20 cellular contexts compared by ENCODE assay signal in the genomic region with DNA sequence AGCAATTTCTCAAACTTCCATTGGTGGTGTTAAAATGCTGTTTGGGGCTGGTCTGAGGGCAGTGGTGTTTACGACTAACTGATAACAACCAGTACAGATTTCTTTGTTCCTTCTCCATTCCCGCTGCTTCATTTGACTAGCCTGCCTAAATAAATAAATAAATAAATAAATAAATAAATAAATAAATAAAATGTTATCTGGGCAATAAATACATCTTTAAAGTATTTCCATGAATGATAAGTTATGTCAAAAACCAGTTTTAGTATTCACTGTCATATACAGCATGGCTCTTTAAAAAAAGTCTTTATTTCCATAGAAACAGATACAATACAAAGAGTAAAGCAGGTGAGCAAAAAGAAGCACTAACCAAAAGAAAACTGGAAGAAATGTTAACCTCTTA.
A peak's percentile ranks its signal among the peaks of the same experiment; 100 is the strongest.
DNase-seq lines count a peak whose midpoint lies in the region; FAIRE-seq and TF ChIP-seq lines count a peak whose summit lies in the region.
"Had no signal": no experiment of that assay in that cellular context is flagged by ENCODE, and none has a peak within 500 bp of the region (broad histone marks: within the 10 kb centered on the region; RNA-seq: fewer than 3 reads in every experiment).

No MANE protein-coding gene starts in this region.

- H2AFZ ChIP-seq in KMS-11 (ENCODE audit: low read depth), result no peak overlapping the region

- no peak overlapping the region for H3K9ac ChIP-seq in KMS-11
- H3K9ac ChIP-seq in mesendoderm (ENCODE audit: low read length), result no peak overlapping the region
- H3K9ac ChIP-seq: BLaER1 treated with 17β-estradiol and CSF1 and Interleukin-3, amounts not matched to agents 10 nM and 100 nM had no signal

- H3K4me2 ChIP-seq in KMS-11 (peak overlapping the region; percentile 64; the same call in 1 of the 2 replicates), mesendoderm (ENCODE audit: low read length) (no peak overlapping the region)
- H3K4me2 ChIP-seq: A549; BLaER1 treated with 17β-estradiol and CSF1 and Interleukin-3, amounts not matched to agents 10 nM and 100 nM had no signal

- no peak overlapping the region for H2AK5ac ChIP-seq in mesendoderm (ENCODE audit: low read length)

- H4K5ac ChIP-seq in mesendoderm (ENCODE audit: low read length), result no peak overlapping the region

- H3K18ac ChIP-seq in mesendoderm (ENCODE audit: low read length), result no peak overlapping the region

- FAIRE-seq in G401.6 (lab: Jason Lieb, UNC), result peak; percentile 11
- FAIRE-seq: A549, D721Med, GM12878, GM12892, GM18507 had no signal

- H3K79me1 ChIP-seq in mesendoderm (ENCODE audit: low read length), result peaks cover under 1% of the 10 kb centered on the region

- H3K27me3 ChIP-seq in KMS-11 (ENCODE audit: insufficient read depth, low read depth) (no peaks in the 10 kb centered on the region), mesendoderm (ENCODE audit: insufficient read depth, low read length, poor library complexity) (no peaks in the 10 kb centered on the region)
- H3K27me3 ChIP-seq: BLaER1 treated with 17β-estradiol and CSF1 and Interleukin-3, amounts not matched to agents 10 nM and 100 nM had no signal

- no peak overlapping the region for H3K27ac ChIP-seq in KMS-11
- no peak overlapping the region for H3K27ac ChIP-seq in mesendoderm (ENCODE audit: low read depth, low read length)
- H3K27ac ChIP-seq: 22Rv1; A549; BLaER1 treated with 17β-estradiol and CSF1 and Interleukin-3, amounts not matched to agents 10 nM and 100 nM; C4-2B had no signal

- no peak overlapping the region for H2BK120ac ChIP-seq in mesendoderm (ENCODE audit: low read depth, low read length)

- H3K4me3 ChIP-seq in KMS-11 (IDR thresholded peaks at IDR 0.05; ENCODE audit: insufficient read depth, low read depth, low read length), result no peak overlapping the region
- H3K4me3 ChIP-seq in mesendoderm (ENCODE audit: low read length), result no peak overlapping the region
- H3K4me3 ChIP-seq: A549; BLaER1 treated with 17β-estradiol and CSF1 and Interleukin-3, amounts not matched to agents 10 nM and 100 nM; GM12878 had no signal

- no peak overlapping the region for H2BK5ac ChIP-seq in mesendoderm (ENCODE audit: low read length)

- H2BK15ac ChIP-seq in mesendoderm (replicated peaks; ENCODE audit: low read depth), result no peak overlapping the region

- peak; percentile 55 for DNase-seq in mesendoderm
- no peak for DNase-seq in NCI-H1092 (lab: John Stamatoyannopoulos, UW)
- no peak for DNase-seq in stimulated activated CD4-positive, alpha-beta T cell treated with anti-CD3 and anti-CD28 coated beads, Interleukin-1b, Interleukin-23, amount 100 ng/mL, for 48 hours
- DNase-seq: AML-193; Caco-2; Calu3; CD4-positive, alpha-beta T cell; CD8-positive, alpha-beta T cell; DMS79 treated with DMSO at 0.1 percent for 48 hours; GDM1 had no signal

- no peak overlapping the region for H3K56ac ChIP-seq in mesendoderm (ENCODE audit: low read length)

- no peak overlapping the region for H4K8ac ChIP-seq in mesendoderm (ENCODE audit: low read depth, low read length)

- no CpG with 5 or more reads among the region's 2 CpGs for WGBS in mesendoderm (ENCODE audit: extremely low coverage, insufficient coverage, low lambda C conversion rate)

- peaks cover 40% of the 10 kb centered on the region for H3K4me1 ChIP-seq in KMS-11 (ENCODE audit: low read depth, poor library complexity, severe bottlenecking)
- no peaks in the 10 kb centered on the region for H3K4me1 ChIP-seq in mesendoderm (ENCODE audit: control insufficient read depth, low read depth, low read length)
- H3K4me1 ChIP-seq: A549; BLaER1 treated with 17β-estradiol and CSF1 and Interleukin-3, amounts not matched to agents 10 nM and 100 nM had no signal

- H3K79me2 ChIP-seq in KMS-11 (ENCODE audit: insufficient read depth, low read depth) (no peaks in the 10 kb centered on the region), mesendoderm (ENCODE audit: control insufficient read depth, insufficient read depth, low read length) (no peaks in the 10 kb centered on the region)

- no peaks in the 10 kb centered on the region for H3K36me3 ChIP-seq in KMS-11 (ENCODE audit: insufficient read depth)
- no peaks in the 10 kb centered on the region for H3K36me3 ChIP-seq in mesendoderm (ENCODE audit: control insufficient read depth, insufficient read depth, low read length)

- no peak for TF ChIP-seq CTCF in KMS-11 (conservative IDR thresholded peaks at IDR 0.05; ENCODE audit: low read depth, low read length)

- H3K4ac ChIP-seq in mesendoderm (ENCODE audit: low read depth, low read length), result no peak overlapping the region

- H4K20me1 ChIP-seq in KMS-11 (ENCODE audit: insufficient read depth), result no peaks in the 10 kb centered on the region

- H3K23ac ChIP-seq in mesendoderm (ENCODE audit: low read length), result no peak overlapping the region
